Comparison of ENCODE assay signal across 8 cellular contexts in the genomic region with DNA sequence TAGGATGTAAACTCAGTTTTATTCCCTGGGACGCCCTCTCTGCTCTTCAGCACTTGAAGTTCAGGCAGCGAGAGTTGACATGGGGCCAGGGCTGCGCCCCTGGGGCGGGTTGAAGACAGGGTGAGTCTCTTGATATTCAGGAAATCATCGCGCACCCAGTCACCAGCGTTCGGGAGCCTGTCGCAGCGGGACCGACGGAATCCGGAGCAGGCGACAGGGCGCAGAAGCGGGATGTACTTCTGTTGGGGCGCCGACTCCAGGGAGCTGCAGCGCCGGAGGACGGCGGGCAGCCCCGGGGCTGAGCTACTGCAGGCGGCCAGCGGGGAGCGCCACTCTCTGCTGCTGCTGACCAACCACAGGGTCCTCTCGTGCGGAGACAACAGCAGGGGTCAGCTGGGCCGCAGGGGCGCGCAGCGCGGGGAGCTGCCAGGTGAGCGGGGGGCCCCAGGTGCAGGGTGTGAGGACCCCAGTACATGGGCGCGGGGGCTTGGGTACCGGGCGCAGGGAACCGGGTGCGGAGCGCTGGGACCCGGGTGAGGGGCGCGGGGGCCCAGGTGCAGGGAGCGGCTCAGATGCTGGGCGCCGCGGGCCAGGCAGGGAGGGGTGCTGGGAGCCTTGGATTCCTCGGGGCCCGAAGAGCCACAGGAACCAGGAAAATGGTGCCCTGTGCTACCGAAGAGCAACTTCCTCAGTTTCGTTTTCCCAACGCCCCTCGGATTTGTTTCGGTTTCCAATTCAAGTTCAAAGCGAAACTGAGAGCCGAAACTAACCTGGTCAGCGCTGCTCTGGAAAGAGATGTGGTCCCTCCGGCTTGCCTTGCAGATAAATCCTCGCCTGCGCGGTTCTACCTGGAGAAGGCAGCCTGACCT. TPM values are rescaled to one million over a fixed set of nuclear protein-coding genes. Genes with fewer than 3 reads are reported as not detected.
DNase-seq lines count a peak whose midpoint lies in the region; ATAC-seq, FAIRE-seq and TF ChIP-seq lines count a peak whose summit lies in the region.

HERC6 (plus strand) TSS at position 162 of the 869 bp plus-strand sequence; CDS start at position 232, 70 bp downstream.

- CTCF ChIA-PET in AG04449 (lab: Yijun Ruan, JAX), result interaction anchor here (0.6 to 2.9 kb wide), 8 partner anchors 10 to 160 kb away, joined by 3 to 28 read pairs (median 4); no protein-coding TSS in a partner anchor

- TF ChIP-seq CTCF in AG04449 (IDR thresholded peaks at IDR 0.05; ENCODE audit: insufficient read depth, low read length, missing control alignments), result peak; percentile 85
- peak; percentile 55 to 87 (median 80) for TF ChIP-seq CTCF in keratinocyte (optimal IDR thresholded peaks at IDR 0.05 in 1 of 3, IDR thresholded peaks at IDR 0.05 in 1 of 3, conservative IDR thresholded peaks at IDR 0.05 in 1 of 3; ENCODE audit: extremely low read depth in 1 of 3, insufficient read depth in 2 of 3, low read length in 3 of 3)

- H3K27ac ChIP-seq in keratinocyte (ENCODE audit: control insufficient read depth, insufficient read depth, low read length), result peak within 1 kb of the TSS; percentile 75

- FAIRE-seq in keratinocyte (lab: Jason Lieb, UNC), result peak; percentile 69

- H3K36me3 ChIP-seq in keratinocyte (ENCODE audit: control insufficient read depth in 2 of 2, extremely low read depth in 1 of 2, insufficient read depth in 2 of 2, low read length in 2 of 2), result no peaks in the 10 kb centered on the region

- ATAC-seq in GM18858 (IDR thresholded peaks at IDR 0.05; ENCODE audit: unreplicated experiment) (peak; percentile 68), HG03095 (IDR thresholded peaks at IDR 0.05; ENCODE audit: unreplicated experiment) (peak; percentile 80)

- POLR2A ChIA-PET in AG04449 (lab: Yijun Ruan, JAX), result no interaction called here

- no peaks in the 10 kb centered on the region for H3K9me1 ChIP-seq in keratinocyte (ENCODE audit: control insufficient read depth, extremely low read depth, insufficient read depth, low read length)

- no peaks in the 10 kb centered on the region for H4K20me1 ChIP-seq in keratinocyte (ENCODE audit: control insufficient read depth, extremely low read depth, insufficient read depth, low read length)

- no peaks in the 10 kb centered on the region for H3K9me3 ChIP-seq in keratinocyte (ENCODE audit: control insufficient read depth, low read depth, low read length)

- peak within 1 kb of the TSS; percentile 86 for H3K9ac ChIP-seq in keratinocyte (ENCODE audit: control insufficient read depth, extremely low read depth, insufficient read depth, low read length)

- H2AFZ ChIP-seq in keratinocyte (ENCODE audit: control insufficient read depth, low read length), result peak within 1 kb of the TSS; percentile 90

- H3K4me3 ChIP-seq in AG04449 (ENCODE audit: low read depth, low read length) (peak within 1 kb of the TSS; percentile 82), keratinocyte (ENCODE audit: control insufficient read depth in 2 of 3, extremely low read depth in 1 of 3, insufficient read depth in 2 of 3, low read depth in 1 of 3, low read length in 3 of 3) (peak within 1 kb of the TSS; percentile 78 to 94 (median 88))

- dilution Hi-C loops in keratinocyte (cut with MboI; ENCODE audit: extremely low pct_ligation_motif_present, low sequenced_read_pairs), result no loop called here

- H3K79me2 ChIP-seq in keratinocyte (ENCODE audit: control insufficient read depth, insufficient read depth, low read length), result no peaks in the 10 kb centered on the region

- no peaks in the 10 kb centered on the region for H3K4me1 ChIP-seq in keratinocyte (ENCODE audit: control insufficient read depth, extremely low read depth, insufficient read depth, low read length)

- H3K4me2 ChIP-seq in keratinocyte (ENCODE audit: control insufficient read depth, extremely low read depth, insufficient read depth, low read depth, low read length), result peak within 1 kb of the TSS; percentile 72

- H3K27me3 ChIP-seq in keratinocyte (ENCODE audit: control insufficient read depth, extremely low read depth, insufficient read depth, low read length), result no peaks in the 10 kb centered on the region

- DNase-seq in AG04449 (ENCODE audit: low read depth, low spot score) (no peak), NCI-H2107 treated with DMSO at 0.1 percent for 48 hours (lab: John Stamatoyannopoulos, UW; ENCODE audit: unreplicated experiment) (peak; percentile 39), cerebellar cortex (ENCODE audit: low spot score) (peak; percentile 65), keratinocyte (ENCODE audit: low read depth, low spot score) (peak; percentile 11)
- peak; percentile 50 for DNase-seq in activated CD4-positive, CD25-positive, alpha-beta regulatory T cell treated with anti-CD3 and anti-CD28 coated beads, Interleukin-2, amount 50 U/mL, for 16 hours (ENCODE audit: low read depth, low spot score)
- peak; percentile 69 to 76 (median 70) for DNase-seq in stimulated activated CD4-positive, alpha-beta T cell treated with anti-CD3 and anti-CD28 coated beads, Interleukin-12 subunit alpha, Interleukin-12 subunit beta, amount 100 ng/mL, for 48 hours (ENCODE audit: low read depth in 2 of 3, low spot score in 1 of 3)

RNA-seq across cellular contexts. Expression of gene HERC6, which starts in this region (rescaled TPM):
- polyA plus RNA-seq in keratinocyte, result 33.9 to 36.0 TPM (median 34.1 TPM) in 3 replicates
- 1.8 TPM for polyA plus RNA-seq in keratinocyte (2011; ENCODE audit: low read depth)
- 17.9 and 31.1 TPM in 2 replicates for polyA plus RNA-seq in keratinocyte (2011; cell fraction: cytosol; rRNA removed)
- polyA plus RNA-seq in keratinocyte (2011; cell fraction: nucleus; rRNA removed), result 29.8 and 31.6 TPM in 2 replicates
- polyA plus RNA-seq in keratinocyte (2012; ENCODE audit: low replicate concordance), result 2.0 and 28.6 TPM in 2 replicates
- polyA minus RNA-seq in keratinocyte, result 91.6 to 124 TPM (median 109 TPM) in 3 replicates
- 45.7 TPM for polyA minus RNA-seq in keratinocyte (2011; cell fraction: cytosol; rRNA and poly(A)+ RNA removed)
- polyA minus RNA-seq in keratinocyte (2011; cell fraction: nucleus; rRNA and poly(A)+ RNA removed), result 30.4 and 52.4 TPM in 2 replicates
